Comparison of ENCODE assay signal across 11 cellular contexts in the genomic region with DNA sequence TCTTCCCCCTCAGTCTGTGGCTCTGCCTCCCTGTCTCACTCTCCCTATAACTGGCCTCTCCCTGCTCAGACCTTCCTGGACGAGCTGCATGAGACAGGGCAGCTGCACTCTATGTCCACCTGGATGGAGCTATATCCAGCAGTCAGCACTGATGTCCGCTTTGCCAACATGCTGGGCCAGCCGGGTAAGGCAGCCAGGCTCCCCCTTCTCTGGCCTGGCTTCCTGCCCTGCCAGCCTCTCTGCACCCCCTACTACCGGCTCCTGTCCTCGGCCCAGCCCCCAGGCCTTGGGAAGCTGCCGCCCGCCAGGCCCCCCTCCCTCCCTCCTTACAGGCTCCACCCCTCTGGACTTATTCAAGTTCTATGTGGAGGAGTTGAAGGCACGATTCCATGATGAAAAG. TPM values are rescaled to one million over a fixed set of nuclear protein-coding genes. Genes with fewer than 3 reads are reported as not detected.
A peak's percentile ranks its signal among the peaks of the same experiment; 100 is the strongest.
DNase-seq lines count a peak whose midpoint lies in the region; ATAC-seq, FAIRE-seq and TF ChIP-seq lines count a peak whose summit lies in the region.
"Had no signal": no experiment of that assay in that cellular context is flagged by ENCODE, and none has a peak within 500 bp of the region (broad histone marks: within the 10 kb centered on the region; RNA-seq: fewer than 3 reads in every experiment).

No MANE protein-coding gene starts in this region.

- H3K4me3 ChIP-seq in right atrium auricular region: no peak overlapping the region
- no peak overlapping the region for H3K4me3 ChIP-seq in left lung
- H3K4me3 ChIP-seq: GM23248, pancreas had no signal

- DNase-seq in Right ventricle myocardium inferior (ENCODE audit: missing footprints) (no peak), right atrium auricular region (ENCODE audit: low spot score) (no peak), cerebellar cortex (ENCODE audit: low spot score) (peak; percentile 40), left lung (no peak), H4 (ENCODE audit: low spot score) (no peak), H54 (ENCODE audit: insufficient read length, low spot score) (no peak), NCI-H1105 (lab: John Stamatoyannopoulos, UW) (no peak)

- ATAC-seq in Right ventricle myocardium inferior (peak; percentile 1), left lung (peak; percentile 7), GM18505 (IDR thresholded peaks at IDR 0.05; ENCODE audit: unreplicated experiment) (no peak)

- peaks cover 26% of the 10 kb centered on the region for H3K36me3 ChIP-seq in right atrium auricular region
- peaks cover 0 to 19% of the 10 kb centered on the region in 2 donors for H3K36me3 ChIP-seq in left lung

- H3K27ac ChIP-seq in right atrium auricular region (peak overlapping the region in 1 of 2 donors; percentile 19), left lung (no peak overlapping the region)
- H3K27ac ChIP-seq: GM23248, pancreas, VCaP had no signal

- no peaks in the 10 kb centered on the region for H3K9me3 ChIP-seq in right atrium auricular region
- H3K9me3 ChIP-seq in left lung: no peaks in the 10 kb centered on the region
- H3K9me3 ChIP-seq: pancreas had no signal

- H3K4me1 ChIP-seq in right atrium auricular region: peaks cover 0 to 17% of the 10 kb centered on the region in 2 donors
- peaks cover 3 to 9% of the 10 kb centered on the region in 2 donors for H3K4me1 ChIP-seq in left lung
- H3K4me1 ChIP-seq: pancreas had no signal

- intact Hi-C loops in Right ventricle myocardium inferior (cut with DNase I) (no loop called here), left lung (cut with DNase I) (no loop called here)

- FAIRE-seq in H54 (lab: Jason Lieb, UNC): no peak
- FAIRE-seq: pancreas had no signal

- H3K27me3 ChIP-seq in right atrium auricular region (no peaks in the 10 kb centered on the region), left lung (no peaks in the 10 kb centered on the region)
- H3K27me3 ChIP-seq: pancreas had no signal

- TF ChIP-seq POLR2A in GM18505 (IDR thresholded peaks at IDR 0.05; ENCODE audit: borderline replicate concordance, extremely low read depth, insufficient read depth, insufficient read length) (no peak), H54 (IDR thresholded peaks at IDR 0.05; ENCODE audit: low read depth, low read length) (no peak)

- TF ChIP-seq CTCF in right atrium auricular region (IDR thresholded peaks at IDR 0.05) (no peak), left lung (IDR thresholded peaks at IDR 0.05) (no peak)

RNA-seq across cellular contexts. Expression of gene PRPF40B, which starts 14.0 kb away (rescaled TPM):
- 17.1 TPM for total RNA-seq in Right ventricle myocardium inferior
- total RNA-seq in right atrium auricular region: 10 to 100 TPM; 14.9 to 16.0 TPM
- total RNA-seq in left lung: 10 to 100 TPM; 16.0 to 17.3 TPM
- 5.8 and 9.8 TPM in 2 replicates for total RNA-seq in H4 (2014; rRNA removed; shearing (Covaris generic))

RNA-seq across cellular contexts. Expression of gene FAM186B, which starts 32.0 kb away (rescaled TPM):
- total RNA-seq in Right ventricle myocardium inferior (0.62 TPM), right atrium auricular region (under 1 TPM in 1 of 2 donors, not detected in 1; 0.28 TPM), left lung (under 1 TPM; 0.20 to 0.42 TPM)
- total RNA-seq in H4 (2014; rRNA removed; shearing (Covaris generic)): 0.39 and 3.8 TPM in 2 replicates
